1 cellular context compared by ENCODE assay signal in the genomic region with DNA sequence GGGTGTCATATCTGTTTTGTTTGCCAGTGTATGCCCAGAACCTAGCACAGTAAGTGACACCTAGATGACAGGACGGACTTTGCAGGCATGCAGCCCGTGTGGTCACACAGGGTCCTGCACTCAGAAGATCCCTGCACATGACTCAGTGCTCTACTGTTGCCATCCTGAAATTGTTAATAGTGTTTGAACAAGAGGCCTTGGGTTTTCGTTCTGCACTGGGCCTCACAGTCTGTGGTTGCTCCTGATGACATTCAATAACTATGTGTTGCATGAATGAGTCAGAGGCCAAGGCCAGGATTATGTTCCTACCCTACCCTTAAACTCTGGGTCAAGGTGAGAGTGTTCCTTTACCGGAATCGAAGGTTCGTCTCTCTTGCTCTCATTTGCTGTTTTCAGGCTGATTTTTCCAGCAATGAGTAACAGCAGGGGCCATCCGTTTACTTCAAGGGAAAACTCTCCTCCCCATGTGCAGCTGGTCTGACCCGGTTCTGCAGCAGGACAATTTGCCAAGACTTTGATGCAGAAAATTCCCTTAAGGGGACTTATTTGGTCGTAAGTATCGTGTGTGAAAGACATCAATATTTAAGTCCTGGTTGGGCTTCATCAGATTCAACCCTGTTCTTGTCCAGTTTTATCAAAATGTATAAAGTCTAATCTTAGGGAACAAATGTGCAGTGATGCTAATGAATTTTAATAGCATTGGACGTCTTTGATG.
A peak's percentile ranks its signal among the peaks of the same experiment; 100 is the strongest.
TF ChIP-seq lines count a peak whose summit lies in the region.

No MANE protein-coding gene starts in this region.

TF ChIP-seq in HepG2, 621 proteins besides CTCF, POLR2A, EP300 and RAD21 (continued from another document and continues in another):
- TF ChIP-seq, protein P1, sequence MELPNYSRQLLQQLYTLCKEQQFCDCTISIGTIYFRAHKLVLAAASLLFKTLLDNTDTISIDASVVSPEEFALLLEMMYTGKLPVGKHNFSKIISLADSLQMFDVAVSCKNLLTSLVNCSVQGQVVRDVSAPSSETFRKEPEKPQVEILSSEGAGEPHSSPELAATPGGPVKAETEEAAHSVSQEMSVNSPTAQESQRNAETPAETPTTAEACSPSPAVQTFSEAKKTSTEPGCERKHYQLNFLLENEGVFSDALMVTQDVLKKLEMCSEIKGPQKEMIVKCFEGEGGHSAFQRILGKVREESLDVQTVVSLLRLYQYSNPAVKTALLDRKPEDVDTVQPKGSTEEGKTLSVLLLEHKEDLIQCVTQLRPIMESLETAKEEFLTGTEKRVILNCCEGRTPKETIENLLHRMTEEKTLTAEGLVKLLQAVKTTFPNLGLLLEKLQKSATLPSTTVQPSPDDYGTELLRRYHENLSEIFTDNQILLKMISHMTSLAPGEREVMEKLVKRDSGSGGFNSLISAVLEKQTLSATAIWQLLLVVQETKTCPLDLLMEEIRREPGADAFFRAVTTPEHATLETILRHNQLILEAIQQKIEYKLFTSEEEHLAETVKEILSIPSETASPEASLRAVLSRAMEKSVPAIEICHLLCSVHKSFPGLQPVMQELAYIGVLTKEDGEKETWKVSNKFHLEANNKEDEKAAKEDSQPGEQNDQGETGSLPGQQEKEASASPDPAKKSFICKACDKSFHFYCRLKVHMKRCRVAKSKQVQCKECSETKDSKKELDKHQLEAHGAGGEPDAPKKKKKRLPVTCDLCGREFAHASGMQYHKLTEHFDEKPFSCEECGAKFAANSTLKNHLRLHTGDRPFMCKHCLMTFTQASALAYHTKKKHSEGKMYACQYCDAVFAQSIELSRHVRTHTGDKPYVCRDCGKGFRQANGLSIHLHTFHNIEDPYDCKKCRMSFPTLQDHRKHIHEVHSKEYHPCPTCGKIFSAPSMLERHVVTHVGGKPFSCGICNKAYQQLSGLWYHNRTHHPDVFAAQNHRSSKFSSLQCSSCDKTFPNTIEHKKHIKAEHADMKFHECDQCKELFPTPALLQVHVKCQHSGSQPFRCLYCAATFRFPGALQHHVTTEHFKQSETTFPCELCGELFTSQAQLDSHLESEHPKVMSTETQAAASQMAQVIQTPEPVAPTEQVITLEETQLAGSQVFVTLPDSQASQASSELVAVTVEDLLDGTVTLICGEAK (IDR thresholded peaks at IDR 0.05): no peak
- TF ChIP-seq, protein P1 (CRISPR knock-in tag; IDR thresholded peaks at IDR 0.05): peak; percentile 80
- TF ChIP-seq ATF7 (IDR thresholded peaks at IDR 0.05) (peak; percentile 28; the same call in 1 of the 2 replicates), ATF7 (CRISPR knock-in tag; IDR thresholded peaks at IDR 0.05) (peak; percentile 96), NCOA1 (CRISPR knock-in tag; IDR thresholded peaks at IDR 0.05) (peak; percentile 88; the same call in 1 of the 2 replicates), ZNF317 (CRISPR knock-in tag; IDR thresholded peaks at IDR 0.05) (peak; percentile 73), ZNF720 (CRISPR knock-in tag; IDR thresholded peaks at IDR 0.05) (0 out of 2 replicates have a peak, but pooled peaks have one; percentile 89), ZNF850 (CRISPR knock-in tag; conservative IDR thresholded peaks at IDR 0.05) (no peak), ZNF383 (CRISPR knock-in tag; IDR thresholded peaks at IDR 0.05; ENCODE audit: borderline replicate concordance) (no peak), SALL1 (CRISPR knock-in tag; IDR thresholded peaks at IDR 0.05) (peak; percentile 100), DR1 (CRISPR knock-in tag; IDR thresholded peaks at IDR 0.05) (peak; percentile 70; the same call in 1 of the 2 replicates), ZNF782 (CRISPR knock-in tag; IDR thresholded peaks at IDR 0.05; ENCODE audit: borderline replicate concordance) (no peak), ZNF816 (CRISPR knock-in tag; IDR thresholded peaks at IDR 0.05; ENCODE audit: borderline replicate concordance) (no peak; the same call in 1 of the 2 replicates), ADNP (CRISPR knock-in tag; IDR thresholded peaks at IDR 0.05) (0 out of 2 replicates have a peak, but pooled peaks have one; percentile 24), HHEX (CRISPR knock-in tag; IDR thresholded peaks at IDR 0.05) (peak; percentile 90), HES4 (CRISPR knock-in tag; IDR thresholded peaks at IDR 0.05; ENCODE audit: borderline replicate concordance) (no peak), PPARG (CRISPR knock-in tag; conservative IDR thresholded peaks at IDR 0.05) (peak; percentile 91), HOXA7 (CRISPR knock-in tag; IDR thresholded peaks at IDR 0.05) (no peak), ZSCAN12 (CRISPR knock-in tag; IDR thresholded peaks at IDR 0.05) (no peak), TGIF2 (CRISPR knock-in tag; IDR thresholded peaks at IDR 0.05) (peak; percentile 70), MAFF (IDR thresholded peaks at IDR 0.05; ENCODE audit: low read depth, low read length) (peak; percentile 26), KLF9 (CRISPR knock-in tag; IDR thresholded peaks at IDR 0.05; ENCODE audit: low read depth) (0 out of 2 replicates have a peak, but pooled peaks have one; percentile 56), NR2F1 (CRISPR knock-in tag; IDR thresholded peaks at IDR 0.05) (peak; percentile 100), FOXK1 (CRISPR knock-in tag; IDR thresholded peaks at IDR 0.05; ENCODE audit: borderline replicate concordance, low read depth) (peak; percentile 100), ZNF713 (CRISPR knock-in tag; IDR thresholded peaks at IDR 0.05) (no peak), NCOR1 (IDR thresholded peaks at IDR 0.05; ENCODE audit: borderline replicate concordance, low read length) (peak; percentile 98), GATAD2A (CRISPR knock-in tag; IDR thresholded peaks at IDR 0.05) (peak; percentile 100)
- TF ChIP-seq, protein P2, sequence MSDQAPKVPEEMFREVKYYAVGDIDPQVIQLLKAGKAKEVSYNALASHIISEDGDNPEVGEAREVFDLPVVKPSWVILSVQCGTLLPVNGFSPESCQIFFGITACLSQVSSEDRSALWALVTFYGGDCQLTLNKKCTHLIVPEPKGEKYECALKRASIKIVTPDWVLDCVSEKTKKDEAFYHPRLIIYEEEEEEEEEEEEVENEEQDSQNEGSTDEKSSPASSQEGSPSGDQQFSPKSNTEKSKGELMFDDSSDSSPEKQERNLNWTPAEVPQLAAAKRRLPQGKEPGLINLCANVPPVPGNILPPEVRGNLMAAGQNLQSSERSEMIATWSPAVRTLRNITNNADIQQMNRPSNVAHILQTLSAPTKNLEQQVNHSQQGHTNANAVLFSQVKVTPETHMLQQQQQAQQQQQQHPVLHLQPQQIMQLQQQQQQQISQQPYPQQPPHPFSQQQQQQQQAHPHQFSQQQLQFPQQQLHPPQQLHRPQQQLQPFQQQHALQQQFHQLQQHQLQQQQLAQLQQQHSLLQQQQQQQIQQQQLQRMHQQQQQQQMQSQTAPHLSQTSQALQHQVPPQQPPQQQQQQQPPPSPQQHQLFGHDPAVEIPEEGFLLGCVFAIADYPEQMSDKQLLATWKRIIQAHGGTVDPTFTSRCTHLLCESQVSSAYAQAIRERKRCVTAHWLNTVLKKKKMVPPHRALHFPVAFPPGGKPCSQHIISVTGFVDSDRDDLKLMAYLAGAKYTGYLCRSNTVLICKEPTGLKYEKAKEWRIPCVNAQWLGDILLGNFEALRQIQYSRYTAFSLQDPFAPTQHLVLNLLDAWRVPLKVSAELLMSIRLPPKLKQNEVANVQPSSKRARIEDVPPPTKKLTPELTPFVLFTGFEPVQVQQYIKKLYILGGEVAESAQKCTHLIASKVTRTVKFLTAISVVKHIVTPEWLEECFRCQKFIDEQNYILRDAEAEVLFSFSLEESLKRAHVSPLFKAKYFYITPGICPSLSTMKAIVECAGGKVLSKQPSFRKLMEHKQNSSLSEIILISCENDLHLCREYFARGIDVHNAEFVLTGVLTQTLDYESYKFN (CRISPR knock-in tag; conservative IDR thresholded peaks at IDR 0.05): peak; percentile 94
- TF ChIP-seq, protein P3, sequence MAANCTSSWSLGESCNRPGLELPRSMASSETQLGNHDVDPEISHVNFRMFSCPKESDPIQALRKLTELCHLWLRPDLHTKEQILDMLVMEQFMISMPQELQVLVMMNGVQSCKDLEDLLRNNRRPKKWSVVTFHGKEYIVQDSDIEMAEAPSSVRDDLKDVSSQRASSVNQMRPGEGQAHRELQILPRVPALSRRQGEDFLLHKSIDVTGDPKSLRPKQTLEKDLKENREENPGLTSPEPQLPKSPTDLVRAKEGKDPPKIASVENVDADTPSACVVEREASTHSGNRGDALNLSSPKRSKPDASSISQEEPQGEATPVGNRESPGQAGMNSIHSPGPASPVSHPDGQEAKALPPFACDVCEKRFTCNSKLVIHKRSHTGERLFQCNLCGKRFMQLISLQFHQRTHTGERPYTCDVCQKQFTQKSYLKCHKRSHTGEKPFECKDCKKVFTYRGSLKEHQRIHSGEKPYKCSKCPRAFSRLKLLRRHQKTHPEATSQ (CRISPR knock-in tag; IDR thresholded peaks at IDR 0.05; ENCODE audit: borderline replicate concordance): peak; percentile 72; the same call in 1 of the 2 replicates
- TF ChIP-seq, protein P4, sequence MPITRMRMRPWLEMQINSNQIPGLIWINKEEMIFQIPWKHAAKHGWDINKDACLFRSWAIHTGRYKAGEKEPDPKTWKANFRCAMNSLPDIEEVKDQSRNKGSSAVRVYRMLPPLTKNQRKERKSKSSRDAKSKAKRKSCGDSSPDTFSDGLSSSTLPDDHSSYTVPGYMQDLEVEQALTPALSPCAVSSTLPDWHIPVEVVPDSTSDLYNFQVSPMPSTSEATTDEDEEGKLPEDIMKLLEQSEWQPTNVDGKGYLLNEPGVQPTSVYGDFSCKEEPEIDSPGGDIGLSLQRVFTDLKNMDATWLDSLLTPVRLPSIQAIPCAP (CRISPR knock-in tag; IDR thresholded peaks at IDR 0.05; ENCODE audit: low read depth): no peak
- TF ChIP-seq, protein P5, sequence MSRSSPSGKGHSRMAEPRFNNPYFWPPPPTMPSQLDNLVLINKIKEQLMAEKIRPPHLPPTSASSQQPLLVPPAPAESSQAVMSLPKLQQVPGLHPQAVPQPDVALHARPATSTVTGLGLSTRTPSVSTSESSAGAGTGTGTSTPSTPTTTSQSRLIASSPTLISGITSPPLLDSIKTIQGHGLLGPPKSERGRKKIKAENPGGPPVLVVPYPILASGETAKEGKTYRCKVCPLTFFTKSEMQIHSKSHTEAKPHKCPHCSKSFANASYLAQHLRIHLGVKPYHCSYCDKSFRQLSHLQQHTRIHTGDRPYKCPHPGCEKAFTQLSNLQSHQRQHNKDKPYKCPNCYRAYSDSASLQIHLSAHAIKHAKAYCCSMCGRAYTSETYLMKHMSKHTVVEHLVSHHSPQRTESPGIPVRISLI (CRISPR knock-in tag; IDR thresholded peaks at IDR 0.05; ENCODE audit: borderline replicate concordance): peak; percentile 65; the same call in 1 of the 2 replicates
- TF ChIP-seq, protein P6, sequence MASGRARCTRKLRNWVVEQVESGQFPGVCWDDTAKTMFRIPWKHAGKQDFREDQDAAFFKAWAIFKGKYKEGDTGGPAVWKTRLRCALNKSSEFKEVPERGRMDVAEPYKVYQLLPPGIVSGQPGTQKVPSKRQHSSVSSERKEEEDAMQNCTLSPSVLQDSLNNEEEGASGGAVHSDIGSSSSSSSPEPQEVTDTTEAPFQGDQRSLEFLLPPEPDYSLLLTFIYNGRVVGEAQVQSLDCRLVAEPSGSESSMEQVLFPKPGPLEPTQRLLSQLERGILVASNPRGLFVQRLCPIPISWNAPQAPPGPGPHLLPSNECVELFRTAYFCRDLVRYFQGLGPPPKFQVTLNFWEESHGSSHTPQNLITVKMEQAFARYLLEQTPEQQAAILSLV (CRISPR knock-in tag; IDR thresholded peaks at IDR 0.05; ENCODE audit: borderline replicate concordance): peak; percentile 34; the same call in 1 of the 2 replicates
- TF ChIP-seq, protein P7, sequence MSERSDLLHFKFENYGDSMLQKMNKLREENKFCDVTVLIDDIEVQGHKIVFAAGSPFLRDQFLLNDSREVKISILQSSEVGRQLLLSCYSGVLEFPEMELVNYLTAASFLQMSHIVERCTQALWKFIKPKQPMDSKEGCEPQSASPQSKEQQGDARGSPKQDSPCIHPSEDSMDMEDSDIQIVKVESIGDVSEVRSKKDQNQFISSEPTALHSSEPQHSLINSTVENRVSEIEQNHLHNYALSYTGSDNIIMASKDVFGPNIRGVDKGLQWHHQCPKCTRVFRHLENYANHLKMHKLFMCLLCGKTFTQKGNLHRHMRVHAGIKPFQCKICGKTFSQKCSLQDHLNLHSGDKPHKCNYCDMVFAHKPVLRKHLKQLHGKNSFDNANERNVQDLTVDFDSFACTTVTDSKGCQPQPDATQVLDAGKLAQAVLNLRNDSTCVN (CRISPR knock-in tag; IDR thresholded peaks at IDR 0.05; ENCODE audit: borderline replicate concordance): peak; percentile 92
- TF ChIP-seq, protein P8, sequence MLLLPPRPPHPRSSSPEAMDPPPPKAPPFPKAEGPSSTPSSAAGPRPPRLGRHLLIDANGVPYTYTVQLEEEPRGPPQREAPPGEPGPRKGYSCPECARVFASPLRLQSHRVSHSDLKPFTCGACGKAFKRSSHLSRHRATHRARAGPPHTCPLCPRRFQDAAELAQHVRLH (CRISPR knock-in tag; IDR thresholded peaks at IDR 0.05; ENCODE audit: borderline replicate concordance, low read depth): peak; percentile 92
